In the genomic region with DNA sequence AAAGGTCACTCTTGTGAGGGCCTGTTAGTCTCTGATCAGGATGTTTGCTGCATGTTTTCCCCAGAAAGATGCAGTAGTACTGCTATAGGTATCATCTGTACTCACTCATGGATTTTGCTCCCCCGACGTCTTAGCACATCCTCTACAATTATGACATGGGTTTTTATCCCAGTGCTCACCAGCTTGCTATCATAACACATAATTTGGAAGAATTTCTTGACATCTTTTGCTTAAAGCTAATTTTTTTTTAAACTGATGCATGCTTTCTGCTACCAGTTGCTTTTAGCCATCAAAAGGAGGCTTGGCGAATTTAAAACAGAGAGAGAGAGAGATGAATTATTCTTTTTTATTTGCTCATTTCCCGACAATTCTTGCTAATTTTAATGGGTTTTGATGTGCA, we compare ENCODE assay signal across 22 cellular contexts. TPM values are rescaled to one million over a fixed set of nuclear protein-coding genes. Genes with fewer than 3 reads are reported as not detected.
DNase-seq lines count a peak whose midpoint lies in the region; ATAC-seq, FAIRE-seq and TF ChIP-seq lines count a peak whose summit lies in the region.
"Had no signal": no experiment of that assay in that cellular context is flagged by ENCODE, and none has a peak within 500 bp of the region (broad histone marks: within the 10 kb centered on the region; RNA-seq: fewer than 3 reads in every experiment).

No MANE protein-coding gene starts in this region.

- no peaks in the 10 kb centered on the region for H3K9me3 ChIP-seq in left ventricle myocardium inferior (replicated peaks)
- H3K9me3 ChIP-seq: BLaER1 treated with 17β-estradiol and CSF1 and Interleukin-3, amounts not matched to agents 10 nM and 100 nM; HAP-1 had no signal

- ATAC-seq in Right ventricle myocardium inferior, result no peak
- ATAC-seq in activated T-helper 17 cell treated with anti-CD3 and anti-CD28 coated beads, Interleukin-2, amount 50 U/mL, for 72 hours (replicated peaks), result no peak

- no peaks in the 10 kb centered on the region for H3K36me3 Mint-ChIP-seq in activated T-helper 17 cell treated with anti-CD3 and anti-CD28 coated beads, Interleukin-2, amount 50 U/mL, for 72 hours (ENCODE audit: low read depth)

- intact Hi-C loops in left ventricle myocardium inferior (cut with micrococcal nuclease), result no loop called here
- intact Hi-C loops in Right ventricle myocardium inferior (cut with DNase I), result no loop called here

- H3K4me1 Mint-ChIP-seq in activated T-helper 17 cell treated with anti-CD3 and anti-CD28 coated beads, Interleukin-2, amount 50 U/mL, for 72 hours, result no peaks in the 10 kb centered on the region

- no peak for TF ChIP-seq POLR2A in GM12892 (IDR thresholded peaks at IDR 0.05; ENCODE audit: low read depth, low read length)

- no peak overlapping the region for H3K27ac Mint-ChIP-seq in activated T-helper 17 cell treated with anti-CD3 and anti-CD28 coated beads, Interleukin-2, amount 50 U/mL, for 72 hours
- H3K27ac Mint-ChIP-seq: CD4-positive, alpha-beta T cell had no signal

- H3K4me1 ChIP-seq in left ventricle myocardium inferior, result peaks cover 20% of the 10 kb centered on the region
- H3K4me1 ChIP-seq: HAP-1 had no signal

- peak overlapping the region; percentile 41 for H3K27ac ChIP-seq in left ventricle myocardium inferior (replicated peaks)
- H3K27ac ChIP-seq: 22Rv1 had no signal

- no peaks in the 10 kb centered on the region for H3K36me3 ChIP-seq in left ventricle myocardium inferior
- H3K36me3 ChIP-seq: BLaER1 treated with 17β-estradiol and CSF1 and Interleukin-3, amounts not matched to agents 10 nM and 100 nM; HAP-1 had no signal

- H3K4me3 Mint-ChIP-seq in activated T-helper 17 cell treated with anti-CD3 and anti-CD28 coated beads, Interleukin-2, amount 50 U/mL, for 72 hours, result peak overlapping the region; percentile 53

- DNase-seq in NCI-H82 (lab: John Stamatoyannopoulos, UW) (peak; percentile 10), NCI-H82 treated with DMSO at 0.1 percent for 48 hours (lab: John Stamatoyannopoulos, UW; ENCODE audit: unreplicated experiment) (no peak), left ventricle myocardium inferior (no peak), Right ventricle myocardium inferior (ENCODE audit: missing footprints) (no peak), GM12892 (ENCODE audit: insufficient read length) (no peak)
- DNase-seq in activated effector memory CD4-positive, alpha-beta T cell treated with anti-CD3 and anti-CD28 coated beads, Interleukin-2, amount 50 U/mL, for 16 hours, result no peak
- DNase-seq in stimulated activated CD4-positive, alpha-beta T cell treated with anti-CD3 and anti-CD28 coated beads, Interleukin-4, amount 100 ng/mL, for 24 hours, result no peak
- DNase-seq: CD4-positive, alpha-beta T cell; COR-L47; DMS53; GOT3; NCI-H1105; NCI-H1436 treated with DMSO at 0.1 percent for 48 hours; NCI-H187 treated with DMSO at 0.1 percent for 48 hours; NCI-H2107; NCI-H748 treated with DMSO at 0.1 percent for 48 hours; RPMI8226; SHP77 had no signal

- no peak for FAIRE-seq in GM12892 (lab: Jason Lieb, UNC)

- H3K9me3 Mint-ChIP-seq in activated T-helper 17 cell treated with anti-CD3 and anti-CD28 coated beads, Interleukin-2, amount 50 U/mL, for 72 hours, result no peaks in the 10 kb centered on the region
- H3K9me3 Mint-ChIP-seq: CD4-positive, alpha-beta T cell had no signal

- H3K4me3 ChIP-seq in left ventricle myocardium inferior, result no peak overlapping the region
- H3K4me3 ChIP-seq: BLaER1 treated with 17β-estradiol and CSF1 and Interleukin-3, amounts not matched to agents 10 nM and 100 nM; HAP-1 had no signal

- TF ChIP-seq CTCF in left ventricle myocardium inferior (IDR thresholded peaks at IDR 0.05; ENCODE audit: borderline replicate concordance), result no peak

- peaks cover 25% of the 10 kb centered on the region for H3K27me3 Mint-ChIP-seq in activated T-helper 17 cell treated with anti-CD3 and anti-CD28 coated beads, Interleukin-2, amount 50 U/mL, for 72 hours

- H3K27me3 ChIP-seq in left ventricle myocardium inferior (ENCODE audit: low read depth), result no peaks in the 10 kb centered on the region
- H3K27me3 ChIP-seq: BLaER1 treated with 17β-estradiol and CSF1 and Interleukin-3, amounts not matched to agents 10 nM and 100 nM had no signal

RNA-seq across cellular contexts. Expression of a gene that starts 25.7 kb away (rescaled TPM):
- total RNA-seq in left ventricle myocardium inferior, result 11.8 TPM
- total RNA-seq in Right ventricle myocardium inferior, result 7.1 TPM
- 100 to 1,000 TPM; 202 to 437 TPM for total RNA-seq in activated T-helper 17 cell treated with anti-CD3 and anti-CD28 coated beads, Interleukin-2, amount 50 U/mL, for 72 hours
- polyA plus RNA-seq in GM12892 (2012; ENCODE audit: missing spikeins), result 177 TPM

Comparison
In these comparisons a context has a peak if more than half of its experiments do, and no peak if none do; other contexts are left out.
1. RNA of a gene that starts 25.7 kb away (total RNA-seq): 202 to 437 TPM in activated T-helper 17 cell treated with anti-CD3 and anti-CD28 coated beads, Interleukin-2, amount 50 U/mL, for 72 hours; 11.8 TPM in left ventricle myocardium inferior (single experiment) and 7.1 TPM in Right ventricle myocardium inferior (single experiment); every median in the first group is over 10 times any median in the second.